In the genomic region with DNA sequence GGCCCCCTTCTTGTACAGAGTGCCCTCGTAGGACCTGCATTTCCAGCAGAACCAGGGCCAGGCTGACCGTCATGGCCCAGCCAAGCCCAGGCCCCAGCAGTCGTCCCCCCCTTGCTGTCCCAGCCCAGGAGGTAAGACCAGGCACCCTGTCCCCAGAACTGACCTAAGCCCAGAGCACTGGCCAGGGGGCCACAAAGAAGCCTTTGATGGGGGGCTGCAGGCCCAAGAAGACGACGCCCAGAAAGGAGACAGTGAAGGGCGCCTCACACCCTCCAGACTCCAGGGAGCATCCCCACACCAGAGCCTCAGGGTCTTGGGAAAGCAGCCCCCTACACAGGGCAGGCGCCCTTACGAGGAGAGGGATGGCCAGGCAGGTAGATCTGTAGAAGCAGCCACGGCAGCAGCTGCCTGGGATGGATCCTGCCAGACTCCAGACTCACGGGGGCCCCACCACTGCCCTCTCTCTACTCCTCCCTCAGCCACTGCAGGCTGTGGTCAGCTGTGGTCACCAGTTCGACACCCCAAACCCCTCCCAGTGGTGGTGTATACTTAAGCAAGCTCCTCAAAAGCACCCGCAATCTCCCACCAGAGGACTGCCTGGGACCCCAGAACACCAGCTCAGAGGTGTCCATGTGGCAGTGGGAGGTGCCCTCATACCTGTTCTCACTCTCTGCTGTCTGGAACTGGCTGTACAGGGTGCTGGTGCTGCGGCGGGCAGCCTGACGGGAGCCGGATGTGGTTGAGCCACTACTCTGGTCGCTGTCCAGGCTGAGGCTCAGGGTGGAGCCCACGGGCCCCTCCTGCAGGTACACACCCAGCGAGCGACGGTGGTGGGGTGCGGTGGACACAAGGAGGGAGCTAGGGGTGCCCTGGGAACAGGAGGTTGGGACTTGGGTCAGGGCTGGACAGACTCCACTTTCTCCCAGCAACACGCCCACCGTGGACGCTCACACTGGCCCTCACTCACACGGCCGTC, we compare ENCODE assay signal across 25 cellular contexts. TPM values are rescaled to one million over a fixed set of nuclear protein-coding genes. Genes with fewer than 3 reads are reported as not detected.
DNase-seq lines count a peak whose midpoint lies in the region; ATAC-seq, FAIRE-seq and TF ChIP-seq lines count a peak whose summit lies in the region.
"Had no signal": no experiment of that assay in that cellular context is flagged by ENCODE, and none has a peak within 500 bp of the region (broad histone marks: within the 10 kb centered on the region; RNA-seq: fewer than 3 reads in every experiment).

No MANE protein-coding gene starts in this region.

- H3K27ac ChIP-seq in HEK293 (ENCODE audit: extremely low read depth, low read depth, low read length) = no peak overlapping the region
- no peak overlapping the region for H3K27ac ChIP-seq in H1 (ENCODE audit: low read depth, low read length)
- H3K27ac ChIP-seq: hepatocyte, transverse colon had no signal

- H2BK12ac ChIP-seq in H1 (ENCODE audit: low read depth, low read length) = no peak overlapping the region

- no peak for TF ChIP-seq EP300 in H1 (IDR thresholded peaks at IDR 0.05; ENCODE audit: borderline replicate concordance in 1 of 2, low read depth in 2 of 2, low read length in 2 of 2)

- H3K4me1 ChIP-seq in HEK293 (ENCODE audit: control insufficient read depth, insufficient read depth, low read length) = no peaks in the 10 kb centered on the region; the same call in 1 of the 2 replicates
- peaks cover 0 to 9% (median 4%) of the 10 kb centered on the region in 4 experiments; a peak in 5 of 7 replicates for H3K4me1 ChIP-seq in H1 (replicated peaks in 1 of 4; ENCODE audit: control insufficient read depth in 3 of 4, insufficient read depth in 4 of 4, low read length in 3 of 4)
- H3K4me1 ChIP-seq: breast epithelium had no signal

- H3K4me1 Mint-ChIP-seq in activated CD4-positive, alpha-beta T cell treated with anti-CD3 and anti-CD28 coated beads, Interleukin-2, amount 10 ng/mL, durations not matched to agents 7 days and 5 days = peaks cover 22% of the 10 kb centered on the region
- peaks cover 47 to 49% of the 10 kb centered on the region in 2 donors for H3K4me1 Mint-ChIP-seq in natural killer cell

- H3K27me3 ChIP-seq in H1 (replicated peaks in 1 of 4; ENCODE audit: control insufficient read depth in 3 of 4, extremely low read depth in 1 of 4, insufficient read depth in 3 of 4, low read length in 3 of 4) = no peaks in the 10 kb centered on the region
- H3K27me3 ChIP-seq: breast epithelium, hepatocyte, transverse colon had no signal

- TF ChIP-seq RAD21 in H1 (IDR thresholded peaks at IDR 0.05 in 1 of 2, conservative IDR thresholded peaks at IDR 0.05 in 1 of 2; ENCODE audit: low read depth in 2 of 2, low read length in 2 of 2) = no peak

- no peak overlapping the region for H2BK20ac ChIP-seq in H1 (ENCODE audit: low read length)

- no peak overlapping the region for H3K18ac ChIP-seq in H1 (ENCODE audit: extremely low read depth, low read length)

- H3K4me3 Mint-ChIP-seq in activated CD4-positive, alpha-beta T cell treated with anti-CD3 and anti-CD28 coated beads, Interleukin-2, amount 10 ng/mL, durations not matched to agents 7 days and 5 days = no peak overlapping the region
- H3K4me3 Mint-ChIP-seq in natural killer cell = peak overlapping the region; percentile 76

- no peaks in the 10 kb centered on the region for H3K27me3 Mint-ChIP-seq in activated CD4-positive, alpha-beta T cell treated with anti-CD3 and anti-CD28 coated beads, Interleukin-2, amount 10 ng/mL, durations not matched to agents 7 days and 5 days
- H3K27me3 Mint-ChIP-seq in natural killer cell (ENCODE audit: low read depth in 2 of 2) = no peaks in the 10 kb centered on the region

- no peak overlapping the region for H2AFZ ChIP-seq in H1 (ENCODE audit: low read length)
- H2AFZ ChIP-seq: hepatocyte had no signal

- H4K20me1 ChIP-seq in H1 (replicated peaks in 1 of 2; ENCODE audit: control insufficient read depth in 1 of 2, insufficient read depth in 2 of 2, low read length in 2 of 2) = peaks cover 16 to 23% of the 10 kb centered on the region in 2 experiments

- no peak overlapping the region for H3K56ac ChIP-seq in H1 (replicated peaks; ENCODE audit: insufficient read length, low read depth, low read length)

- H3K36me3 ChIP-seq in HEK293 (ENCODE audit: control insufficient read depth in 2 of 2, insufficient read depth in 1 of 2, low read length in 2 of 2) = peaks cover 35 to 85% of the 10 kb centered on the region in 2 experiments
- H3K36me3 ChIP-seq in H1 (ENCODE audit: control insufficient read depth in 2 of 4, insufficient read depth in 4 of 4, low read length in 3 of 4) = peaks cover 7 to 17% (median 11%) of the 10 kb centered on the region in 4 experiments; a peak in 6 of 8 replicates
- H3K36me3 ChIP-seq: breast epithelium had no signal

- FAIRE-seq in H1 (lab: Jason Lieb, UNC) = no peak
- FAIRE-seq: HTR-8/SVneo had no signal

- intact Hi-C loops in natural killer cell (cut with micrococcal nuclease) = no loop called here

- no peaks in the 10 kb centered on the region for H3K9me3 Mint-ChIP-seq in activated CD4-positive, alpha-beta T cell treated with anti-CD3 and anti-CD28 coated beads, Interleukin-2, amount 10 ng/mL, durations not matched to agents 7 days and 5 days
- H3K9me3 Mint-ChIP-seq in natural killer cell = no peaks in the 10 kb centered on the region

- no peak overlapping the region for H2BK15ac ChIP-seq in H1 (ENCODE audit: low read length)

- peaks cover 41% of the 10 kb centered on the region for H3K36me3 Mint-ChIP-seq in activated CD4-positive, alpha-beta T cell treated with anti-CD3 and anti-CD28 coated beads, Interleukin-2, amount 10 ng/mL, durations not matched to agents 7 days and 5 days (ENCODE audit: low read depth)
- peaks cover 17% of the 10 kb centered on the region for H3K36me3 Mint-ChIP-seq in natural killer cell

- DNase-seq in activated CD4-positive, alpha-beta T cell treated with anti-CD3 and anti-CD28 coated beads, Interleukin-2, amount 10 ng/mL, durations not matched to agents 7 days and 5 days = no peak
- no peak for DNase-seq in activated CD4-positive, alpha-beta T cell treated with anti-CD3 and anti-CD28 coated beads, Interleukin-2, amount 50 U/mL, for 1 hour
- DNase-seq in H1 (ENCODE audit: low read depth in 1 of 2, low spot score in 2 of 2) (no peak), natural killer cell (no peak), NCI-H187 (lab: John Stamatoyannopoulos, UW) (no peak), ureter (ENCODE audit: low spot score) (no peak), putamen (ENCODE audit: low spot score) (no peak)
- DNase-seq: activated CD4-positive, CD25-positive, alpha-beta regulatory T cell treated with anti-CD3 and anti-CD28 coated beads, Interleukin-2, amount 50 U/mL, for 72 hours; cortex of kidney; DMS79; Kasumi-1; left ventricle myocardium superior; NCI-H1930; NCI-H2227 treated with DMSO at 0.1 percent for 48 hours; NCI-H748 treated with DMSO at 0.1 percent for 48 hours; nucleus accumbens; stimulated activated naive CD4-positive, alpha-beta T cell treated with Interleukin-2 at 50 U/mL for 16 hours; SW 1271; transverse colon had no signal

- 92% methylated on average over 27 of the region's 27 CpGs; no CpG with 5 or more reads in 1 of the 2 experiments for WGBS in H1 (ENCODE audit: extremely low coverage in 1 of 2, insufficient coverage in 1 of 2, insufficient read length in 1 of 2, insufficient replicate concordance in 2 of 2, low coverage in 1 of 2, low lambda C conversion rate in 2 of 2, missing lambda C conversion rate in 1 of 2), 2 experiments

- no peak overlapping the region for H3K14ac ChIP-seq in H1 (ENCODE audit: insufficient read length)

- H3K4ac ChIP-seq in H1 (replicated peaks; ENCODE audit: insufficient read length, low read depth, low read length) = no peak overlapping the region

- no peaks in the 10 kb centered on the region for H3K79me2 ChIP-seq in H1 (ENCODE audit: control insufficient read depth in 1 of 2, insufficient read depth in 2 of 2, low read length in 2 of 2)
- H3K79me2 ChIP-seq: hepatocyte had no signal

- H2AK5ac ChIP-seq in H1 (ENCODE audit: low read depth, low read length) = no peak overlapping the region

- H3K23ac ChIP-seq in H1 (ENCODE audit: insufficient read length) = no peak overlapping the region

- CTCF ChIA-PET in activated CD4-positive, alpha-beta T cell treated with anti-CD3 and anti-CD28 coated beads, Interleukin-2, amount 10 ng/mL, durations not matched to agents 7 days and 5 days (lab: Charles Lee) = interaction anchor here (1.2 kb wide), 1 partner anchor 9 kb away, joined by 3 read pairs; no protein-coding TSS in a partner anchor
- CTCF ChIA-PET in HEK293 (lab: Yijun Ruan, JAX) (interaction anchor here (0.7 kb wide), 1 partner anchor 9 kb away, joined by 5 read pairs; no protein-coding TSS in a partner anchor), H1 (lab: Charles Lee; ENCODE audit: partially characterized antibody) (interaction anchor here (0.5 to 1.5 kb wide), 7 partner anchors 10 to 127 kb away, joined by 3 to 7 read pairs (median 3); no protein-coding TSS in a partner anchor)

- H3K27ac Mint-ChIP-seq in activated CD4-positive, alpha-beta T cell treated with anti-CD3 and anti-CD28 coated beads, Interleukin-2, amount 10 ng/mL, durations not matched to agents 7 days and 5 days = peak overlapping the region; percentile 31
- peak overlapping the region; percentile 14 to 87 for H3K27ac Mint-ChIP-seq in natural killer cell

- no peak overlapping the region for H4K5ac ChIP-seq in H1 (ENCODE audit: insufficient read length, low read depth, low read length)

- H3K4me2 ChIP-seq in H1 (ENCODE audit: insufficient read depth in 1 of 2, low read depth in 2 of 2, low read length in 2 of 2) = no peak overlapping the region
- H3K4me2 ChIP-seq: hepatocyte, smooth muscle cell had no signal

- TF ChIP-seq POLR2A in H1 (IDR thresholded peaks at IDR 0.05; ENCODE audit: control extremely low read depth in 1 of 2, low read depth in 2 of 2, low read length in 2 of 2) = no peak

- no peak for TF ChIP-seq CTCF in HEK293 (tag by site-specific recombination; IDR thresholded peaks at IDR 0.05)
- TF ChIP-seq CTCF in H1 (IDR thresholded peaks at IDR 0.05; ENCODE audit: control extremely low read depth in 1 of 3, insufficient read depth in 1 of 3, low read depth in 1 of 3, low read length in 3 of 3) = no peak
- no peak for TF ChIP-seq CTCF in natural killer cell (IDR thresholded peaks at IDR 0.05)

- H3K4me3 ChIP-seq in HEK293 (ENCODE audit: low read depth, low read length) (no peak overlapping the region), H1 (ENCODE audit: extremely low read depth in 1 of 4, insufficient read depth in 2 of 4, low read depth in 3 of 4, low read length in 4 of 4) (no peak overlapping the region)
- H3K4me3 ChIP-seq: breast epithelium, hepatocyte, mucosa of descending colon, smooth muscle cell, transverse colon had no signal

- no peaks in the 10 kb centered on the region for H3K23me2 ChIP-seq in H1 (ENCODE audit: low read depth, low read length)

- no peak overlapping the region for H2BK5ac ChIP-seq in H1 (ENCODE audit: low read depth, low read length)

- POLR2A ChIA-PET in activated CD4-positive, alpha-beta T cell treated with anti-CD3 and anti-CD28 coated beads, Interleukin-2, amount 10 ng/mL, durations not matched to agents 7 days and 5 days (lab: Charles Lee) = no interaction called here
- POLR2A ChIA-PET in HEK293 (lab: Yijun Ruan, JAX) = interaction anchor here (0.6 kb wide), 2 partner anchors 22 to 52 kb away, joined by 3 read pairs; no protein-coding TSS in a partner anchor
- POLR2A ChIA-PET in H1 (lab: Charles Lee; ENCODE audit: partially characterized antibody) = interaction anchor here (0.5 to 1.7 kb wide), 3 partner anchors 20 to 260 kb away, joined by 4 read pairs; a partner anchor contains a TSS

- no peaks in the 10 kb centered on the region for H3K79me1 ChIP-seq in H1 (ENCODE audit: low read depth, low read length)

- H4K8ac ChIP-seq in H1 (ENCODE audit: extremely low read depth, insufficient read depth, low read length) = peak overlapping the region; percentile 35; the same call in 1 of the 2 replicates

- H2BK120ac ChIP-seq in H1 (replicated peaks; ENCODE audit: low read depth, low read length) = no peak overlapping the region

- H3K9ac ChIP-seq in H1 (replicated peaks in 1 of 4; ENCODE audit: extremely low read depth in 1 of 4, low read depth in 3 of 4, low read length in 3 of 4) = no peak overlapping the region

- peak; percentile 10 to 28 (median 18) for ATAC-seq in natural killer cell

- H3K9me3 ChIP-seq in HEK293 (ENCODE audit: control insufficient read depth, insufficient read depth, low read depth, low read length) = no peaks in the 10 kb centered on the region
- H3K9me3 ChIP-seq in H1 (ENCODE audit: insufficient read depth in 2 of 2, low read depth in 1 of 2, low read length in 1 of 2) = no peaks in the 10 kb centered on the region
- H3K9me3 ChIP-seq: breast epithelium, mucosa of descending colon, transverse colon had no signal

- H4K91ac ChIP-seq in H1 (replicated peaks; ENCODE audit: insufficient read length, low read length) = no peak overlapping the region

RNA-seq across cellular contexts. Expression of a gene that starts 27.0 kb away (rescaled TPM):
- total RNA-seq in activated CD4-positive, alpha-beta T cell treated with anti-CD3 and anti-CD28 coated beads, Interleukin-2, amount 10 ng/mL, durations not matched to agents 7 days and 5 days = 100 to 1,000 TPM; 211 to 224 TPM
- total RNA-seq in H1 (2021; fragmentation: NEBNext Ultra II Directional; extraction: Animal tissue kit (Norgen Biotek cat#: 25700)) = 68.4 and 71.5 TPM in 2 replicates
- polyA plus RNA-seq in H1 (2011; rRNA removed) = 29.1 and 53.7 TPM in 2 replicates
- 39.8 TPM for polyA plus RNA-seq in H1 (2011; cell fraction: cytosol; rRNA removed)
- polyA plus RNA-seq in H1 (2011; cell fraction: nucleus; rRNA removed) = 249 TPM
- polyA plus RNA-seq in H1 (2012, experiment 1 of 2) = 28.7 to 64.6 TPM (median 48.3 TPM) in 4 replicates
- 28.6 TPM for polyA plus RNA-seq in H1 (2012, experiment 2 of 2)
- polyA plus RNA-seq in H1 (2013, experiment 1 of 2) = 20.2 TPM
- 19.9 TPM for polyA plus RNA-seq in H1 (2013, experiment 2 of 2)
- polyA minus RNA-seq in H1 (2011; rRNA and poly(A)+ RNA removed) = 41.0 and 54.8 TPM in 2 replicates
- 47.9 TPM for polyA minus RNA-seq in H1 (2011; cell fraction: cytosol; rRNA and poly(A)+ RNA removed)
- polyA minus RNA-seq in H1 (2011; cell fraction: nucleus; rRNA and poly(A)+ RNA removed) = 102 TPM
- 100 to 1,000 TPM; 235 to 284 (median 242) TPM for total RNA-seq in natural killer cell
- total RNA-seq in ureter = 79.2 TPM

RNA-seq across cellular contexts. Expression of a gene that starts 33.5 kb away (rescaled TPM):
- total RNA-seq in activated CD4-positive, alpha-beta T cell treated with anti-CD3 and anti-CD28 coated beads, Interleukin-2, amount 10 ng/mL, durations not matched to agents 7 days and 5 days = 1 to 10 TPM; 3.7 to 4.1 TPM
- total RNA-seq in H1 (2021; fragmentation: NEBNext Ultra II Directional; extraction: Animal tissue kit (Norgen Biotek cat#: 25700)) = 7.5 and 8.0 TPM in 2 replicates
- 3.3 and 6.8 TPM in 2 replicates for polyA plus RNA-seq in H1 (2011; rRNA removed)
- polyA plus RNA-seq in H1 (2011; cell fraction: cytosol; rRNA removed) = 4.8 TPM
- polyA plus RNA-seq in H1 (2011; cell fraction: nucleus; rRNA removed) = 6.5 TPM
- polyA plus RNA-seq in H1 (2012, experiment 1 of 2) = 7.1 to 10.4 TPM (median 9.2 TPM) in 4 replicates
- 8.2 TPM for polyA plus RNA-seq in H1 (2012, experiment 2 of 2)
- 4.6 TPM for polyA plus RNA-seq in H1 (2013, experiment 1 of 2)
- 5.1 TPM for polyA plus RNA-seq in H1 (2013, experiment 2 of 2)
- 2.2 and 4.0 TPM in 2 replicates for polyA minus RNA-seq in H1 (2011; rRNA and poly(A)+ RNA removed)
- 5.6 TPM for polyA minus RNA-seq in H1 (2011; cell fraction: cytosol; rRNA and poly(A)+ RNA removed)
- polyA minus RNA-seq in H1 (2011; cell fraction: nucleus; rRNA and poly(A)+ RNA removed) = 6.9 TPM
- total RNA-seq in natural killer cell (1 to 10 TPM in 2 of 3 donors, under 1 TPM in 1; 0.26 to 2.5 (median 1.5) TPM), ureter (4.6 TPM)
- total RNA-seq: left ventricle myocardium superior had no signal

RNA-seq across cellular contexts. Expression of a gene that starts 38.8 kb away (rescaled TPM):
- total RNA-seq in activated CD4-positive, alpha-beta T cell treated with anti-CD3 and anti-CD28 coated beads, Interleukin-2, amount 10 ng/mL, durations not matched to agents 7 days and 5 days = under 1 TPM in 1 of 2 experiments, not detected in 1; 0.23 TPM
- 0.30 and 0.33 TPM in 2 replicates for total RNA-seq in H1 (2021; fragmentation: NEBNext Ultra II Directional; extraction: Animal tissue kit (Norgen Biotek cat#: 25700))
- 0.32 and 0.57 TPM in 2 replicates for polyA plus RNA-seq in H1 (2011; rRNA removed)
- polyA plus RNA-seq in H1 (2011; cell fraction: cytosol; rRNA removed) = 0.30 TPM
- 1.6 TPM for polyA plus RNA-seq in H1 (2011; cell fraction: nucleus; rRNA removed)
- 0.44 to 0.54 TPM (median 0.48 TPM) in 3 of 4 replicates, not detected in the other for polyA plus RNA-seq in H1 (2012, experiment 1 of 2)
- not detected for polyA plus RNA-seq in H1 (2012, experiment 2 of 2)
- 0.10 TPM for polyA plus RNA-seq in H1 (2013, experiment 1 of 2)
- polyA plus RNA-seq in H1 (2013, experiment 2 of 2) = 0.15 TPM
- 0.32 TPM in 1 of 2 replicates, not detected in the other for polyA minus RNA-seq in H1 (2011; rRNA and poly(A)+ RNA removed)
- polyA minus RNA-seq in H1 (2011; cell fraction: cytosol; rRNA and poly(A)+ RNA removed) = not detected
- polyA minus RNA-seq in H1 (2011; cell fraction: nucleus; rRNA and poly(A)+ RNA removed) = not detected
- under 1 TPM in 1 of 3 donors, not detected in 2; 0.23 TPM for total RNA-seq in natural killer cell
- not detected for total RNA-seq in ureter
- total RNA-seq: breast epithelium, hepatocyte, left ventricle myocardium superior, mucosa of descending colon, smooth muscle cell, transverse colon had no signal
- polyA plus RNA-seq: hepatocyte had no signal

RNA-seq across cellular contexts. Expression of a gene that starts 59.6 kb away (rescaled TPM):
- 100 to 1,000 TPM; 130 to 139 TPM for total RNA-seq in activated CD4-positive, alpha-beta T cell treated with anti-CD3 and anti-CD28 coated beads, Interleukin-2, amount 10 ng/mL, durations not matched to agents 7 days and 5 days
- 31.3 and 34.3 TPM in 2 replicates for total RNA-seq in H1 (2021; fragmentation: NEBNext Ultra II Directional; extraction: Animal tissue kit (Norgen Biotek cat#: 25700))
- polyA plus RNA-seq in H1 (2011; rRNA removed) = 62.9 and 80.4 TPM in 2 replicates
- polyA plus RNA-seq in H1 (2011; cell fraction: cytosol; rRNA removed) = 49.9 TPM
- polyA plus RNA-seq in H1 (2011; cell fraction: nucleus; rRNA removed) = 250 TPM
- polyA plus RNA-seq in H1 (2012, experiment 1 of 2) = 18.2 to 38.1 TPM (median 36.3 TPM) in 4 replicates
- 28.8 TPM for polyA plus RNA-seq in H1 (2012, experiment 2 of 2)
- 42.9 TPM for polyA plus RNA-seq in H1 (2013, experiment 1 of 2)
- 40.7 TPM for polyA plus RNA-seq in H1 (2013, experiment 2 of 2)
- polyA minus RNA-seq in H1 (2011; rRNA and poly(A)+ RNA removed) = 11.2 and 19.4 TPM in 2 replicates
- 26.9 TPM for polyA minus RNA-seq in H1 (2011; cell fraction: cytosol; rRNA and poly(A)+ RNA removed)
- 43.0 TPM for polyA minus RNA-seq in H1 (2011; cell fraction: nucleus; rRNA and poly(A)+ RNA removed)
- total RNA-seq in natural killer cell = 100 to 1,000 TPM; 114 to 129 (median 122) TPM
- 63.6 TPM for total RNA-seq in ureter
